9 cellular contexts compared by ENCODE assay signal in genomic region chr2:73072416-73072815, GRCh38. TPM values are rescaled to one million over a fixed set of nuclear protein-coding genes. Genes with fewer than 3 reads are reported as not detected.
DNase-seq lines count a peak whose midpoint lies in the region; ATAC-seq and TF ChIP-seq lines count a peak whose summit lies in the region.
"Had no signal": no experiment of that assay in that cellular context is flagged by ENCODE, and none has a peak within 500 bp of the region (broad histone marks: within the 10 kb centered on the region; RNA-seq: fewer than 3 reads in every experiment).

No MANE protein-coding gene starts in this region.

- no TSS peak for BruUV-seq in mammary epithelial cell (replicated peaks; lab: Mats Ljungman, UMichigan)

- H3K9me3 Mint-ChIP-seq in stimulated activated naive CD8-positive, alpha-beta T cell treated with anti-CD3 and anti-CD28 coated beads, Interleukin-15, Interleukin-2, amounts not matched to agents 100 ng/mL and 50 ng/mL, for 24 hours: no peaks in the 10 kb centered on the region
- H3K9me3 Mint-ChIP-seq in naive B cell: no peaks in the 10 kb centered on the region

- peaks cover 35% of the 10 kb centered on the region for H3K4me1 ChIP-seq in mammary epithelial cell (ENCODE audit: insufficient read depth, low read length)

- intact Hi-C loops in mammary epithelial cell (cut with micrococcal nuclease): no loop called here

- no peak for DNase-seq in stimulated activated naive CD8-positive, alpha-beta T cell treated with anti-CD3 and anti-CD28 coated beads, Interleukin-15, Interleukin-2, amounts not matched to agents 100 U/mL and 50 U/mL, for 24 hours
- no peak for DNase-seq in mammary epithelial cell
- no peak for DNase-seq in naive B cell
- no peak for DNase-seq in NCI-H1436 treated with DMSO at 0.1 percent for 48 hours (lab: John Stamatoyannopoulos, UW)
- DNase-seq in hepatic stellate cell (ENCODE audit: low spot score): no peak
- DNase-seq in GM19240 (ENCODE audit: insufficient read length, low spot score): no peak
- DNase-seq in HUDEP-2 (lab: John Stamatoyannopoulos, UW; ENCODE audit: unreplicated experiment in 76 of 76): no peak
- DNase-seq: NK-92 treated with Interleukin-12 subunit alpha and Interleukin-12 subunit beta, amount 100 ng/mL, for 24 hours had no signal

- H4K20me1 ChIP-seq in mammary epithelial cell (ENCODE audit: insufficient read depth, low read length): no peaks in the 10 kb centered on the region

- no peak overlapping the region for H3K27ac ChIP-seq in mammary epithelial cell (ENCODE audit: insufficient read depth, low read depth, low read length)

- CTCF ChIA-PET in mammary epithelial cell (lab: Charles Lee; ENCODE audit: low non-redundant PET): no interaction called here

- H3K36me3 Mint-ChIP-seq in stimulated activated naive CD8-positive, alpha-beta T cell treated with anti-CD3 and anti-CD28 coated beads, Interleukin-15, Interleukin-2, amounts not matched to agents 100 ng/mL and 50 ng/mL, for 24 hours (ENCODE audit: low read depth): no peaks in the 10 kb centered on the region
- H3K36me3 Mint-ChIP-seq in naive B cell: no peaks in the 10 kb centered on the region

- dilution Hi-C loops in mammary epithelial cell (cut with HindIII; ENCODE audit: low sequenced_read_pairs): no loop called here

- ATAC-seq in stimulated activated naive CD8-positive, alpha-beta T cell treated with anti-CD3 and anti-CD28 coated beads, Interleukin-15, Interleukin-2, amounts not matched to agents 100 U/mL and 50 U/mL, for 24 hours: no peak
- no peak for ATAC-seq in naive B cell (ENCODE audit: low read depth in 2 of 2)

- WGBS in mammary epithelial cell (ENCODE audit: low coverage, missing lambda C conversion rate): 75% methylated on average over 1 of the region's 1 CpG

- no peaks in the 10 kb centered on the region for H3K36me3 ChIP-seq in mammary epithelial cell (ENCODE audit: insufficient read depth, low read length)

- peak overlapping the region; percentile 97 for H3K4me2 ChIP-seq in mammary epithelial cell (ENCODE audit: insufficient read depth, low read depth, low read length)

- H3K79me2 ChIP-seq in mammary epithelial cell (ENCODE audit: insufficient read depth, low read length): peaks cover 37% of the 10 kb centered on the region

- peaks cover 31% of the 10 kb centered on the region for H3K4me1 Mint-ChIP-seq in stimulated activated naive CD8-positive, alpha-beta T cell treated with anti-CD3 and anti-CD28 coated beads, Interleukin-15, Interleukin-2, amounts not matched to agents 100 ng/mL and 50 ng/mL, for 24 hours (ENCODE audit: low read depth)
- H3K4me1 Mint-ChIP-seq in naive B cell: peaks cover 22 to 32% (median 31%) of the 10 kb centered on the region in 3 donors

- no peaks in the 10 kb centered on the region for H3K27me3 ChIP-seq in mammary epithelial cell (ENCODE audit: insufficient read depth, low read length)

- H3K4me3 Mint-ChIP-seq in stimulated activated naive CD8-positive, alpha-beta T cell treated with anti-CD3 and anti-CD28 coated beads, Interleukin-15, Interleukin-2, amounts not matched to agents 100 ng/mL and 50 ng/mL, for 24 hours: peak overlapping the region; percentile 85
- peak overlapping the region; percentile 86 to 100 (median 94) for H3K4me3 Mint-ChIP-seq in naive B cell

- no peak overlapping the region for H3K9ac ChIP-seq in mammary epithelial cell (ENCODE audit: insufficient read depth, low read length)

- H3K27ac Mint-ChIP-seq in stimulated activated naive CD8-positive, alpha-beta T cell treated with anti-CD3 and anti-CD28 coated beads, Interleukin-15, Interleukin-2, amounts not matched to agents 100 ng/mL and 50 ng/mL, for 24 hours: peak overlapping the region; percentile 92
- H3K27ac Mint-ChIP-seq in naive B cell: peak overlapping the region in 2 of 6 donors; percentile 88 to 92

- peak overlapping the region; percentile 91 for H2AFZ ChIP-seq in mammary epithelial cell (ENCODE audit: low read depth, low read length)

- peak overlapping the region; percentile 59 to 91 (median 86) for H3K4me3 ChIP-seq in mammary epithelial cell (replicated peaks in 1 of 3; ENCODE audit: insufficient read depth in 1 of 3, low read depth in 2 of 3, low read length in 3 of 3)

- in situ Hi-C loops in mammary epithelial cell (cut with MboI; ENCODE audit: low sequenced_read_pairs in 2 of 2): no loop called here

- H3K27me3 Mint-ChIP-seq in stimulated activated naive CD8-positive, alpha-beta T cell treated with anti-CD3 and anti-CD28 coated beads, Interleukin-15, Interleukin-2, amounts not matched to agents 100 ng/mL and 50 ng/mL, for 24 hours: no peaks in the 10 kb centered on the region
- no peaks in the 10 kb centered on the region for H3K27me3 Mint-ChIP-seq in naive B cell

- TF ChIP-seq CTCF in mammary epithelial cell (conservative IDR thresholded peaks at IDR 0.05 in 1 of 2, IDR thresholded peaks at IDR 0.05 in 1 of 2; ENCODE audit: extremely low read depth in 1 of 2, insufficient read depth in 1 of 2, low read depth in 1 of 2, low read length in 2 of 2): no peak

- no peaks in the 10 kb centered on the region for H3K9me3 ChIP-seq in mammary epithelial cell (replicated peaks; ENCODE audit: insufficient read depth, low read length)

RNA-seq across cellular contexts. Expression of gene SFXN5, which starts 0.9 kb away (rescaled TPM):
- total RNA-seq in mammary epithelial cell: 10 to 100 TPM; 12.0 to 16.8 TPM
- polyA plus RNA-seq in mammary epithelial cell: 9.2 TPM
- 14.9 TPM for polyA minus RNA-seq in mammary epithelial cell
- polyA plus RNA-seq in naive B cell (ENCODE audit: low read depth in 6 of 6): 1 to 10 TPM in 5 of 6 donors, not detected in 1; 2.5 to 4.4 (median 3.0) TPM

RNA-seq across cellular contexts. Expression of gene RAB11FIP5, which starts 40.3 kb away (rescaled TPM):
- 10 to 100 TPM; 36.0 to 39.7 TPM for total RNA-seq in mammary epithelial cell
- polyA plus RNA-seq in mammary epithelial cell: 24.8 TPM
- polyA minus RNA-seq in mammary epithelial cell: 71.9 TPM
- polyA plus RNA-seq in naive B cell (ENCODE audit: low read depth in 6 of 6): 1 to 10 TPM in 5 of 6 donors, not detected in 1; 2.0 to 3.6 (median 2.4) TPM
